21 cellular contexts compared by ENCODE assay signal in the genomic region with DNA sequence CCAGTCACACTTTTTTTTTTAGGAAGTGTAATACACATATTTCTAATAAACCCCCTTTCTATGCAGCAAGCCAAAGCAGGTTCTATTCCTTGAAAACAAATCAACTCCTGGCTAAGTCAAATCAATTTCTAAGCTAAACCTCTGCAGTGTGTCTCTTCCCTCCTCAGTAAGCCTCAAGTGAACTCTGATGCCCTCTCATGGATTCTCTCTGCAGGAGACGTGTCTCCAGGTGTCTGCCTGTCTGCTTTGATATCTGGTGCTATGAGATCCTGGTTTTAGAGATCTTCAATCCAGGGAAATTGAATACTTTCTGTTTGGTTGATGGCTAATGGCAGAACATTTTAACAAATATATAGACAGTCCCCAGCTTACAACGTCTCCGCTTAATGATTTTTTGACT.
"Had no signal": no experiment of that assay in that cellular context is flagged by ENCODE, and none has a peak within 500 bp of the region (broad histone marks: within the 10 kb centered on the region; RNA-seq: fewer than 3 reads in every experiment).

No MANE protein-coding gene starts in this region.

- H3K4me1 Mint-ChIP-seq: activated B cell treated with CpG ODN at 0.5 μM for 24 hours; memory B cell; stimulated activated memory B cell treated with anti-CD40 and anti-IgM and Interleukin-4, amounts not matched to agents 10 μg/mL and 1 μg/mL and 100 μg/mL, for 72 hours had no signal

- H3K27me3 Mint-ChIP-seq: activated naive CD8-positive, alpha-beta T cell treated with anti-CD3 and anti-CD28 coated beads, Interleukin-2, amount 10 ng/mL, durations not matched to agents 7 days and 5 days; stimulated activated memory B cell treated with anti-CD40 and anti-IgM and Interleukin-4, amounts not matched to agents 10 μg/mL and 1 μg/mL and 100 μg/mL, for 72 hours had no signal

- H3K4me3 ChIP-seq: colonic mucosa, gastroesophageal sphincter, right lobe of liver, skin epidermis, transverse colon, uterus had no signal

- H3K27ac ChIP-seq: colonic mucosa, epithelial cell of prostate, gastroesophageal sphincter, parathyroid adenoma, right lobe of liver, skin epidermis, transverse colon, uterus had no signal

- H3K9me3 Mint-ChIP-seq: activated naive CD4-positive, alpha-beta T cell treated with anti-CD3 and anti-CD28 coated beads for 36 hours; memory B cell; stimulated activated memory B cell treated with anti-CD40 and anti-IgM and Interleukin-4, amounts not matched to agents 10 μg/mL and 1 μg/mL and 100 μg/mL, for 72 hours had no signal

- H2AFZ ChIP-seq: parathyroid adenoma had no signal

- H3K4me3 Mint-ChIP-seq: activated B cell treated with CpG ODN at 0.5 μM for 24 hours; activated CD4-positive, alpha-beta memory T cell treated with anti-CD3 and anti-CD28 coated beads for 36 hours; activated naive CD4-positive, alpha-beta T cell treated with anti-CD3 and anti-CD28 coated beads for 36 hours; activated naive CD8-positive, alpha-beta T cell treated with anti-CD3 and anti-CD28 coated beads, Interleukin-2, amount 10 ng/mL, durations not matched to agents 7 days and 5 days; memory B cell; nephron; stimulated activated memory B cell treated with anti-CD40 and anti-IgM and Interleukin-4, amounts not matched to agents 10 μg/mL and 1 μg/mL and 100 μg/mL, for 72 hours had no signal

- H3K36me3 ChIP-seq: colonic mucosa, gastroesophageal sphincter, right lobe of liver, transverse colon, uterus had no signal

- H3K9me3 ChIP-seq: colonic mucosa, right lobe of liver, transverse colon, uterus had no signal

- H3K79me2 ChIP-seq: parathyroid adenoma had no signal

- H3K27me3 ChIP-seq: colonic mucosa, right lobe of liver, transverse colon, uterus had no signal

- H3K27ac Mint-ChIP-seq: activated B cell treated with CpG ODN at 0.5 μM for 24 hours; activated CD4-positive, alpha-beta memory T cell treated with anti-CD3 and anti-CD28 coated beads for 36 hours; activated naive CD4-positive, alpha-beta T cell treated with anti-CD3 and anti-CD28 coated beads for 36 hours; activated naive CD8-positive, alpha-beta T cell treated with anti-CD3 and anti-CD28 coated beads, Interleukin-2, amount 10 ng/mL, durations not matched to agents 7 days and 5 days; memory B cell; nephron; stimulated activated memory B cell treated with anti-CD40 and anti-IgM and Interleukin-4, amounts not matched to agents 10 μg/mL and 1 μg/mL and 100 μg/mL, for 72 hours had no signal

- H3K9ac ChIP-seq: parathyroid adenoma had no signal

- H3K4me1 ChIP-seq: colonic mucosa, gastroesophageal sphincter, parathyroid adenoma, transverse colon, uterus had no signal

- H3K36me3 Mint-ChIP-seq: activated naive CD8-positive, alpha-beta T cell treated with anti-CD3 and anti-CD28 coated beads, Interleukin-2, amount 10 ng/mL, durations not matched to agents 7 days and 5 days; memory B cell; stimulated activated memory B cell treated with anti-CD40 and anti-IgM and Interleukin-4, amounts not matched to agents 10 μg/mL and 1 μg/mL and 100 μg/mL, for 72 hours had no signal

- DNase-seq: activated B cell treated with CpG ODN at 0.5 μM for 24 hours; activated CD4-positive, alpha-beta memory T cell treated with anti-CD3 and anti-CD28 coated beads for 36 hours; activated CD4-positive, alpha-beta T cell treated with anti-CD3 and anti-CD28 coated beads for 4 hours; activated naive CD4-positive, alpha-beta T cell treated with anti-CD3 and anti-CD28 coated beads for 36 hours; activated naive CD8-positive, alpha-beta T cell treated with anti-CD3 and anti-CD28 coated beads, Interleukin-2, amount 10 ng/mL, durations not matched to agents 7 days and 5 days; activated T-cell treated with anti-CD3 and anti-CD28 coated beads, Interleukin-2, amount 50 U/mL, for 48 hours; amniotic stem cell; colonic mucosa; left colon; right lobe of liver; stimulated activated CD4-positive, alpha-beta T cell treated with anti-CD3 and anti-CD28 coated beads, Interleukin-2, amount 100 ng/mL, for 24 hours; T1000; transverse colon; uterus had no signal
